1 cellular context compared by ENCODE assay signal in genomic region chr9:89350988-89351557, GRCh38.
TF ChIP-seq lines count a peak whose summit lies in the region.

No MANE protein-coding gene starts in this region.

TF ChIP-seq in HepG2, 621 proteins besides CTCF, POLR2A, EP300 and RAD21 (continued from another document and continues in another):
- no peak for TF ChIP-seq TFDP2 (CRISPR knock-in tag; IDR thresholded peaks at IDR 0.05)
- TF ChIP-seq ZFP37 (CRISPR knock-in tag; IDR thresholded peaks at IDR 0.05; ENCODE audit: borderline replicate concordance) = no peak
- no peak for TF ChIP-seq AFF4 (CRISPR knock-in tag; IDR thresholded peaks at IDR 0.05)
- TF ChIP-seq POLR2G (IDR thresholded peaks at IDR 0.05; ENCODE audit: low read depth, low read length) = no peak
- no peak; the same call in 1 of the 2 replicates for TF ChIP-seq SSRP1 (CRISPR knock-in tag; IDR thresholded peaks at IDR 0.05)
- no peak for TF ChIP-seq ZNF816 (CRISPR knock-in tag; IDR thresholded peaks at IDR 0.05; ENCODE audit: borderline replicate concordance)
- TF ChIP-seq FOXA3 (CRISPR knock-in tag; IDR thresholded peaks at IDR 0.05) = peak; percentile 98
- no peak for TF ChIP-seq SMARCC2 (IDR thresholded peaks at IDR 0.05)
- TF ChIP-seq HOXA7 (CRISPR knock-in tag; IDR thresholded peaks at IDR 0.05) = no peak
- TF ChIP-seq, protein P1, sequence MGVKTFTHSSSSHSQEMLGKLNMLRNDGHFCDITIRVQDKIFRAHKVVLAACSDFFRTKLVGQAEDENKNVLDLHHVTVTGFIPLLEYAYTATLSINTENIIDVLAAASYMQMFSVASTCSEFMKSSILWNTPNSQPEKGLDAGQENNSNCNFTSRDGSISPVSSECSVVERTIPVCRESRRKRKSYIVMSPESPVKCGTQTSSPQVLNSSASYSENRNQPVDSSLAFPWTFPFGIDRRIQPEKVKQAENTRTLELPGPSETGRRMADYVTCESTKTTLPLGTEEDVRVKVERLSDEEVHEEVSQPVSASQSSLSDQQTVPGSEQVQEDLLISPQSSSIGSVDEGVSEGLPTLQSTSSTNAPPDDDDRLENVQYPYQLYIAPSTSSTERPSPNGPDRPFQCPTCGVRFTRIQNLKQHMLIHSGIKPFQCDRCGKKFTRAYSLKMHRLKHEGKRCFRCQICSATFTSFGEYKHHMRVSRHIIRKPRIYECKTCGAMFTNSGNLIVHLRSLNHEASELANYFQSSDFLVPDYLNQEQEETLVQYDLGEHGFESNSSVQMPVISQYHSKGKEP (CRISPR knock-in tag; IDR thresholded peaks at IDR 0.05) = no peak
- no peak for TF ChIP-seq ZNF713 (CRISPR knock-in tag; IDR thresholded peaks at IDR 0.05)
- no peak for TF ChIP-seq MTF1 (CRISPR knock-in tag; IDR thresholded peaks at IDR 0.05)
- no peak for TF ChIP-seq ZFP82 (CRISPR knock-in tag; IDR thresholded peaks at IDR 0.05; ENCODE audit: borderline replicate concordance)
- 0 out of 2 replicates have a peak, but pooled peaks have one; percentile 41 for TF ChIP-seq ZNF558 (CRISPR knock-in tag; IDR thresholded peaks at IDR 0.05; ENCODE audit: borderline replicate concordance)
- no peak for TF ChIP-seq SMYD3 (CRISPR knock-in tag; IDR thresholded peaks at IDR 0.05)
- no peak for TF ChIP-seq ZNF180 (CRISPR knock-in tag; IDR thresholded peaks at IDR 0.05; ENCODE audit: borderline replicate concordance, low read depth)
- TF ChIP-seq KDM1A (CRISPR knock-in tag; IDR thresholded peaks at IDR 0.05) = peak; percentile 77; the same call in 1 of the 2 replicates
- no peak for TF ChIP-seq MED13 (CRISPR knock-in tag; IDR thresholded peaks at IDR 0.05)
- TF ChIP-seq SALL1 (CRISPR knock-in tag; IDR thresholded peaks at IDR 0.05) = peak; percentile 98
- no peak for TF ChIP-seq XBP1 (CRISPR knock-in tag; IDR thresholded peaks at IDR 0.05)
- no peak for TF ChIP-seq MTA3 (CRISPR knock-in tag; IDR thresholded peaks at IDR 0.05)
- no peak for TF ChIP-seq ZFP36 (IDR thresholded peaks at IDR 0.05; ENCODE audit: borderline replicate concordance, low read depth, low read length, partially characterized antibody)
- no peak for TF ChIP-seq NCOA1 (CRISPR knock-in tag; IDR thresholded peaks at IDR 0.05)
- peak; percentile 36; the same call in 1 of the 2 replicates for TF ChIP-seq ZNF547 (CRISPR knock-in tag; IDR thresholded peaks at IDR 0.05)
- TF ChIP-seq CBX1 (IDR thresholded peaks at IDR 0.05; ENCODE audit: low read depth) = no peak
- TF ChIP-seq, protein P2, sequence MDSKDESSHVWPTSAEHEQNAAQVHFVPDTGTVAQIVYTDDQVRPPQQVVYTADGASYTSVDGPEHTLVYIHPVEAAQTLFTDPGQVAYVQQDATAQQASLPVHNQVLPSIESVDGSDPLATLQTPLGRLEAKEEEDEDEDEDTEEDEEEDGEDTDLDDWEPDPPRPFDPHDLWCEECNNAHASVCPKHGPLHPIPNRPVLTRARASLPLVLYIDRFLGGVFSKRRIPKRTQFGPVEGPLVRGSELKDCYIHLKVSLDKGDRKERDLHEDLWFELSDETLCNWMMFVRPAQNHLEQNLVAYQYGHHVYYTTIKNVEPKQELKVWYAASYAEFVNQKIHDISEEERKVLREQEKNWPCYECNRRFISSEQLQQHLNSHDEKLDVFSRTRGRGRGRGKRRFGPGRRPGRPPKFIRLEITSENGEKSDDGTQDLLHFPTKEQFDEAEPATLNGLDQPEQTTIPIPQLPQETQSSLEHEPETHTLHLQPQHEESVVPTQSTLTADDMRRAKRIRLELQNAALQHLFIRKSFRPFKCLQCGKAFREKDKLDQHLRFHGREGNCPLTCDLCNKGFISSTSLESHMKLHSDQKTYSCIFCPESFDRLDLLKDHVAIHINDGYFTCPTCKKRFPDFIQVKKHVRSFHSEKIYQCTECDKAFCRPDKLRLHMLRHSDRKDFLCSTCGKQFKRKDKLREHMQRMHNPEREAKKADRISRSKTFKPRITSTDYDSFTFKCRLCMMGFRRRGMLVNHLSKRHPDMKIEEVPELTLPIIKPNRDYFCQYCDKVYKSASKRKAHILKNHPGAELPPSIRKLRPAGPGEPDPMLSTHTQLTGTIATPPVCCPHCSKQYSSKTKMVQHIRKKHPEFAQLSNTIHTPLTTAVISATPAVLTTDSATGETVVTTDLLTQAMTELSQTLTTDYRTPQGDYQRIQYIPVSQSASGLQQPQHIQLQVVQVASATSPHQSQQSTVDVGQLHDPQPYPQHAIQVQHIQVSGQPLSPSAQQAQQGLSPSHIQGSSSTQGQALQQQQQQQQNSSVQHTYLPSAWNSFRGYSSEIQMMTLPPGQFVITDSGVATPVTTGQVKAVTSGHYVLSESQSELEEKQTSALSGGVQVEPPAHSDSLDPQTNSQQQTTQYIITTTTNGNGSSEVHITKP (CRISPR knock-in tag; IDR thresholded peaks at IDR 0.05; ENCODE audit: low read depth) = no peak
- no peak for TF ChIP-seq YY1 (IDR thresholded peaks at IDR 0.05; ENCODE audit: insufficient read depth, insufficient replicate concordance, low read depth, low read length)
- peak; percentile 65; the same call in 1 of the 2 replicates for TF ChIP-seq GATAD1 (CRISPR knock-in tag; IDR thresholded peaks at IDR 0.05)
- no peak for TF ChIP-seq ZNF10 (CRISPR knock-in tag; IDR thresholded peaks at IDR 0.05; ENCODE audit: borderline replicate concordance, low read depth)
- TF ChIP-seq ZNF30 (CRISPR knock-in tag; IDR thresholded peaks at IDR 0.05) = no peak
- peak; percentile 82 for TF ChIP-seq BCL6 (CRISPR knock-in tag; IDR thresholded peaks at IDR 0.05)
- TF ChIP-seq ZNF263 (CRISPR knock-in tag; IDR thresholded peaks at IDR 0.05) = peak; percentile 93
- no peak for TF ChIP-seq AKNA (CRISPR knock-in tag; IDR thresholded peaks at IDR 0.05; ENCODE audit: borderline replicate concordance)
- TF ChIP-seq ARHGAP35 (CRISPR knock-in tag; IDR thresholded peaks at IDR 0.05; ENCODE audit: borderline replicate concordance) = no peak
- TF ChIP-seq ZNF354B (CRISPR knock-in tag; IDR thresholded peaks at IDR 0.05) = peak; percentile 72; the same call in 1 of the 2 replicates
- no peak for TF ChIP-seq ZNF512B (CRISPR knock-in tag; IDR thresholded peaks at IDR 0.05; ENCODE audit: borderline replicate concordance)
- TF ChIP-seq, protein P3, sequence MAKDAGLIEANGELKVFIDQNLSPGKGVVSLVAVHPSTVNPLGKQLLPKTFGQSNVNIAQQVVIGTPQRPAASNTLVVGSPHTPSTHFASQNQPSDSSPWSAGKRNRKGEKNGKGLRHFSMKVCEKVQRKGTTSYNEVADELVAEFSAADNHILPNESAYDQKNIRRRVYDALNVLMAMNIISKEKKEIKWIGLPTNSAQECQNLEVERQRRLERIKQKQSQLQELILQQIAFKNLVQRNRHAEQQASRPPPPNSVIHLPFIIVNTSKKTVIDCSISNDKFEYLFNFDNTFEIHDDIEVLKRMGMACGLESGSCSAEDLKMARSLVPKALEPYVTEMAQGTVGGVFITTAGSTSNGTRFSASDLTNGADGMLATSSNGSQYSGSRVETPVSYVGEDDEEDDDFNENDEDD (CRISPR knock-in tag; IDR thresholded peaks at IDR 0.05; ENCODE audit: borderline replicate concordance) = no peak
- no peak for TF ChIP-seq ZNF260 (CRISPR knock-in tag; IDR thresholded peaks at IDR 0.05; ENCODE audit: borderline replicate concordance, low read depth)
- TF ChIP-seq ZFYVE20 (CRISPR knock-in tag; IDR thresholded peaks at IDR 0.05; ENCODE audit: borderline replicate concordance, low read depth) = no peak
- TF ChIP-seq ZNF460 (CRISPR knock-in tag; IDR thresholded peaks at IDR 0.05; ENCODE audit: borderline replicate concordance) = no peak
- TF ChIP-seq, protein P4, sequence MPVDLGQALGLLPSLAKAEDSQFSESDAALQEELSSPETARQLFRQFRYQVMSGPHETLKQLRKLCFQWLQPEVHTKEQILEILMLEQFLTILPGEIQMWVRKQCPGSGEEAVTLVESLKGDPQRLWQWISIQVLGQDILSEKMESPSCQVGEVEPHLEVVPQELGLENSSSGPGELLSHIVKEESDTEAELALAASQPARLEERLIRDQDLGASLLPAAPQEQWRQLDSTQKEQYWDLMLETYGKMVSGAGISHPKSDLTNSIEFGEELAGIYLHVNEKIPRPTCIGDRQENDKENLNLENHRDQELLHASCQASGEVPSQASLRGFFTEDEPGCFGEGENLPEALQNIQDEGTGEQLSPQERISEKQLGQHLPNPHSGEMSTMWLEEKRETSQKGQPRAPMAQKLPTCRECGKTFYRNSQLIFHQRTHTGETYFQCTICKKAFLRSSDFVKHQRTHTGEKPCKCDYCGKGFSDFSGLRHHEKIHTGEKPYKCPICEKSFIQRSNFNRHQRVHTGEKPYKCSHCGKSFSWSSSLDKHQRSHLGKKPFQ (CRISPR knock-in tag; IDR thresholded peaks at IDR 0.05; ENCODE audit: insufficient replicate concordance) = no peak
- no peak for TF ChIP-seq RBAK (CRISPR knock-in tag; IDR thresholded peaks at IDR 0.05)
